Comparison of ENCODE assay signal across 1 cellular context in genomic region chr16:29290631-29291247, GRCh38.
TF ChIP-seq lines count a peak whose summit lies in the region.

No MANE protein-coding gene starts in this region.

TF ChIP-seq in K562, 482 proteins besides CTCF, POLR2A, EP300 and RAD21 (continued from another document and continues in another):
- TF ChIP-seq HOMEZ (CRISPR knock-in tag; IDR thresholded peaks at IDR 0.05) (no peak), ZBED1 (IDR thresholded peaks at IDR 0.05) (no peak), ZNF224 (CRISPR knock-in tag; IDR thresholded peaks at IDR 0.05) (no peak), MCM5 (IDR thresholded peaks at IDR 0.05; ENCODE audit: low read depth) (no peak), CTCFL (IDR thresholded peaks at IDR 0.05; ENCODE audit: borderline replicate concordance, insufficient read depth, low read depth, low read length, poor library complexity, severe bottlenecking) (no peak), POLR2AphosphoS5 (IDR thresholded peaks at IDR 0.05; ENCODE audit: control insufficient read depth, insufficient read depth, low read depth, low read length) (no peak), PHB2 (IDR thresholded peaks at IDR 0.05; ENCODE audit: low read depth) (no peak), JUND (IDR thresholded peaks at IDR 0.05; ENCODE audit: borderline replicate concordance, low read depth, low read length) (peak; percentile 96), JUND (tag; IDR thresholded peaks at IDR 0.05; ENCODE audit: borderline replicate concordance, low read depth, low read length) (peak; percentile 94), ZNF175 (CRISPR knock-in tag; IDR thresholded peaks at IDR 0.05; ENCODE audit: low read depth) (peak; percentile 71; the same call in 1 of the 2 replicates), TCF7L2 (IDR thresholded peaks at IDR 0.05; ENCODE audit: low read depth, low read length) (no peak), POLR3A (IDR thresholded peaks at IDR 0.05; ENCODE audit: borderline replicate concordance, extremely low read depth, insufficient read depth, insufficient read length) (no peak), HMGXB4 (CRISPR knock-in tag; IDR thresholded peaks at IDR 0.05) (no peak), TFE3 (CRISPR knock-in tag; IDR thresholded peaks at IDR 0.05) (no peak), UBTF (IDR thresholded peaks at IDR 0.05; ENCODE audit: borderline replicate concordance in 1 of 2, low read depth in 2 of 2, low read length in 2 of 2) (no peak), TRIM28 (IDR thresholded peaks at IDR 0.05) (no peak), ZFP30 (CRISPR knock-in tag; IDR thresholded peaks at IDR 0.05; ENCODE audit: borderline replicate concordance) (no peak), SREBF2 (CRISPR knock-in tag; IDR thresholded peaks at IDR 0.05) (no peak), NFXL1 (CRISPR knock-in tag; IDR thresholded peaks at IDR 0.05) (no peak), HLTF (IDR thresholded peaks at IDR 0.05) (no peak), GTF2A2 (tag; IDR thresholded peaks at IDR 0.05) (no peak), RBM14 (IDR thresholded peaks at IDR 0.05; ENCODE audit: borderline replicate concordance, insufficient read depth, low read depth, low read length) (no peak), ZNF143 (CRISPR knock-in tag; IDR thresholded peaks at IDR 0.05) (no peak), PATZ1 (CRISPR knock-in tag; IDR thresholded peaks at IDR 0.05; ENCODE audit: borderline replicate concordance) (no peak), ZNF717 (CRISPR knock-in tag; IDR thresholded peaks at IDR 0.05) (no peak), HSF4 (CRISPR knock-in tag; IDR thresholded peaks at IDR 0.05; ENCODE audit: borderline replicate concordance) (no peak), E2F3 (CRISPR knock-in tag; IDR thresholded peaks at IDR 0.05) (no peak), RBM22 (IDR thresholded peaks at IDR 0.05; ENCODE audit: low read depth, low read length, poor library complexity, severe bottlenecking) (no peak), LARP7 (IDR thresholded peaks at IDR 0.05) (no peak), CCAR2 (IDR thresholded peaks at IDR 0.05; ENCODE audit: low read depth, low read length) (no peak), ELF1 (tag; IDR thresholded peaks at IDR 0.05) (no peak), ZNF518B (CRISPR knock-in tag; IDR thresholded peaks at IDR 0.05) (no peak), ARID3B (CRISPR knock-in tag; IDR thresholded peaks at IDR 0.05; ENCODE audit: borderline replicate concordance) (no peak), ATF2 (CRISPR knock-in tag; IDR thresholded peaks at IDR 0.05) (no peak), GATAD2A (IDR thresholded peaks at IDR 0.05) (no peak), YY1 (IDR thresholded peaks at IDR 0.05; ENCODE audit: borderline replicate concordance in 1 of 3, control insufficient read depth in 1 of 3, extremely low read depth in 1 of 3, insufficient read depth in 3 of 3, insufficient read length in 1 of 3, insufficient replicate concordance in 2 of 3, low read depth in 1 of 3, low read length in 2 of 3) (peak in 1 of 3 experiments; percentile 30), TAF1 (IDR thresholded peaks at IDR 0.05; ENCODE audit: control insufficient read depth, extremely low read depth, insufficient read depth, low read length, severe bottlenecking) (peak; percentile 19), NCOA2 (IDR thresholded peaks at IDR 0.05; ENCODE audit: partially characterized antibody in 2 of 2) (no peak), DLX4 (CRISPR knock-in tag; IDR thresholded peaks at IDR 0.05) (no peak), ZKSCAN8 (CRISPR knock-in tag; IDR thresholded peaks at IDR 0.05) (no peak), VEZF1 (CRISPR knock-in tag; IDR thresholded peaks at IDR 0.05) (peak; percentile 60)
